In genomic region chr2:234492687-234493086, GRCh38 we compare ENCODE assay signal across 10 cellular contexts. TPM values are rescaled to one million over a fixed set of nuclear protein-coding genes. Genes with fewer than 3 reads are reported as not detected.
DNase-seq lines count a peak whose midpoint lies in the region; ATAC-seq and TF ChIP-seq lines count a peak whose summit lies in the region.
"Had no signal": no experiment of that assay in that cellular context is flagged by ENCODE, and none has a peak within 500 bp of the region (broad histone marks: within the 10 kb centered on the region; RNA-seq: fewer than 3 reads in every experiment).

No MANE protein-coding gene starts in this region.

- peak; percentile 41 for DNase-seq in activated CD4-positive, alpha-beta T cell treated with anti-CD3 and anti-CD28 coated beads for 36 hours
- no peak for DNase-seq in activated CD4-positive, alpha-beta T cell treated with anti-CD3 and anti-CD28 coated beads, Interleukin-2, amount 50 U/mL, for 1 hour
- DNase-seq in activated T-helper 1 cell treated with anti-CD3 and anti-CD28 coated beads, Interleukin-12 subunit alpha, Interleukin-12 subunit beta, Interleukin-2, Interleukin-4 antibody, amounts not matched to agents 30 ng/mL and 10 ng/mL and 1 ng/mL, durations not matched to agents 14 hours and 24 hours and 36 hours (ENCODE audit: low spot score), result no peak
- no peak for DNase-seq in foreskin keratinocyte
- DNase-seq in NCI-H2107 treated with DMSO at 0.1 percent for 48 hours (lab: John Stamatoyannopoulos, UW; ENCODE audit: unreplicated experiment), result no peak
- DNase-seq in UCSD-AML1 (lab: John Stamatoyannopoulos, UW; ENCODE audit: unreplicated experiment), result no peak
- DNase-seq: activated gamma-delta T cell, KBM-7 had no signal

- peak overlapping the region; percentile 98 for H3K27ac Mint-ChIP-seq in activated CD4-positive, alpha-beta T cell treated with anti-CD3 and anti-CD28 coated beads for 36 hours
- H3K27ac Mint-ChIP-seq in activated T-helper 1 cell treated with anti-CD3 and anti-CD28 coated beads, Interleukin-12 subunit alpha, Interleukin-12 subunit beta, Interleukin-2, Interleukin-4 antibody, amounts not matched to agents 30 ng/mL and 10 ng/mL and 1 ng/mL, durations not matched to agents 14 hours and 24 hours and 36 hours, result peak overlapping the region; percentile 95
- no peak overlapping the region for H3K27ac Mint-ChIP-seq in stimulated activated memory B cell treated with anti-CD40 and anti-IgM and Interleukin-4, amounts not matched to agents 10 μg/mL and 1 μg/mL and 100 μg/mL, for 72 hours

- peaks cover 50% of the 10 kb centered on the region for H3K4me1 Mint-ChIP-seq in activated CD4-positive, alpha-beta T cell treated with anti-CD3 and anti-CD28 coated beads for 36 hours
- H3K4me1 Mint-ChIP-seq in activated T-helper 1 cell treated with anti-CD3 and anti-CD28 coated beads, Interleukin-12 subunit alpha, Interleukin-12 subunit beta, Interleukin-2, Interleukin-4 antibody, amounts not matched to agents 30 ng/mL and 10 ng/mL and 1 ng/mL, durations not matched to agents 14 hours and 24 hours and 36 hours (ENCODE audit: low read depth), result peaks cover 55% of the 10 kb centered on the region
- H3K4me1 Mint-ChIP-seq in stimulated activated memory B cell treated with anti-CD40 and anti-IgM and Interleukin-4, amounts not matched to agents 10 μg/mL and 1 μg/mL and 100 μg/mL, for 72 hours, result peaks cover 79% of the 10 kb centered on the region

- H3K9me3 Mint-ChIP-seq in activated CD4-positive, alpha-beta T cell treated with anti-CD3 and anti-CD28 coated beads for 36 hours (ENCODE audit: low read depth), result no peaks in the 10 kb centered on the region
- H3K9me3 Mint-ChIP-seq in activated T-helper 1 cell treated with anti-CD3 and anti-CD28 coated beads, Interleukin-12 subunit alpha, Interleukin-12 subunit beta, Interleukin-2, Interleukin-4 antibody, amounts not matched to agents 30 ng/mL and 10 ng/mL and 1 ng/mL, durations not matched to agents 14 hours and 24 hours and 36 hours, result no peaks in the 10 kb centered on the region
- H3K9me3 Mint-ChIP-seq in stimulated activated memory B cell treated with anti-CD40 and anti-IgM and Interleukin-4, amounts not matched to agents 10 μg/mL and 1 μg/mL and 100 μg/mL, for 72 hours, result no peaks in the 10 kb centered on the region

- POLR2A ChIA-PET in activated CD4-positive, alpha-beta T cell treated with anti-CD3 and anti-CD28 coated beads for 36 hours (lab: Charles Lee), result no interaction called here

- ATAC-seq in activated CD4-positive, alpha-beta T cell treated with anti-CD3 and anti-CD28 coated beads for 36 hours, result no peak
- ATAC-seq in foreskin keratinocyte, result no peak
- ATAC-seq in stimulated activated memory B cell treated with anti-CD40 and anti-IgM and Interleukin-4, amounts not matched to agents 10 μg/mL and 1 μg/mL and 100 μg/mL, for 72 hours, result no peak
- ATAC-seq in HG02973 (IDR thresholded peaks at IDR 0.05; ENCODE audit: unreplicated experiment), result no peak

- peak overlapping the region; percentile 71 for H3K27ac ChIP-seq in foreskin keratinocyte

- CTCF ChIA-PET in activated CD4-positive, alpha-beta T cell treated with anti-CD3 and anti-CD28 coated beads for 36 hours (lab: Charles Lee), result interaction anchor here (0.6 to 1.2 kb wide), 6 partner anchors 8 to 235 kb away, joined by 3 to 5 read pairs (median 4); no protein-coding TSS in a partner anchor

- no peak for TF ChIP-seq CTCF in foreskin keratinocyte (conservative IDR thresholded peaks at IDR 0.05)

- H3K4me3 Mint-ChIP-seq in activated CD4-positive, alpha-beta T cell treated with anti-CD3 and anti-CD28 coated beads for 36 hours, result peak overlapping the region; percentile 96
- H3K4me3 Mint-ChIP-seq in activated T-helper 1 cell treated with anti-CD3 and anti-CD28 coated beads, Interleukin-12 subunit alpha, Interleukin-12 subunit beta, Interleukin-2, Interleukin-4 antibody, amounts not matched to agents 30 ng/mL and 10 ng/mL and 1 ng/mL, durations not matched to agents 14 hours and 24 hours and 36 hours, result peak overlapping the region; percentile 93
- peak overlapping the region; percentile 22 for H3K4me3 Mint-ChIP-seq in stimulated activated memory B cell treated with anti-CD40 and anti-IgM and Interleukin-4, amounts not matched to agents 10 μg/mL and 1 μg/mL and 100 μg/mL, for 72 hours

- peaks cover 10% of the 10 kb centered on the region for H3K4me1 ChIP-seq in foreskin keratinocyte

- intact Hi-C loops in activated CD4-positive, alpha-beta T cell treated with anti-CD3 and anti-CD28 coated beads for 36 hours (cut with DNase I, micrococcal nuclease), result loop anchor here in 1 of 2 experiments (2.0 kb wide), 1 partner anchor 38 kb away; no protein-coding TSS in a partner anchor
- intact Hi-C loops in activated T-helper 1 cell treated with anti-CD3 and anti-CD28 coated beads, Interleukin-12 subunit alpha, Interleukin-12 subunit beta, Interleukin-2, Interleukin-4 antibody, amounts not matched to agents 30 ng/mL and 10 ng/mL and 1 ng/mL, durations not matched to agents 14 hours and 24 hours and 36 hours (cut with micrococcal nuclease), result loop anchor here (1.0 to 2.0 kb wide), 2 partner anchors 124 to 183 kb away; no protein-coding TSS in a partner anchor

- no peaks in the 10 kb centered on the region for H3K27me3 Mint-ChIP-seq in activated CD4-positive, alpha-beta T cell treated with anti-CD3 and anti-CD28 coated beads for 36 hours
- no peaks in the 10 kb centered on the region for H3K27me3 Mint-ChIP-seq in activated T-helper 1 cell treated with anti-CD3 and anti-CD28 coated beads, Interleukin-12 subunit alpha, Interleukin-12 subunit beta, Interleukin-2, Interleukin-4 antibody, amounts not matched to agents 30 ng/mL and 10 ng/mL and 1 ng/mL, durations not matched to agents 14 hours and 24 hours and 36 hours (ENCODE audit: insufficient read depth)
- no peaks in the 10 kb centered on the region for H3K27me3 Mint-ChIP-seq in stimulated activated memory B cell treated with anti-CD40 and anti-IgM and Interleukin-4, amounts not matched to agents 10 μg/mL and 1 μg/mL and 100 μg/mL, for 72 hours

- H3K36me3 Mint-ChIP-seq in activated CD4-positive, alpha-beta T cell treated with anti-CD3 and anti-CD28 coated beads for 36 hours (ENCODE audit: low read depth), result peaks cover 28% of the 10 kb centered on the region
- H3K36me3 Mint-ChIP-seq in activated T-helper 1 cell treated with anti-CD3 and anti-CD28 coated beads, Interleukin-12 subunit alpha, Interleukin-12 subunit beta, Interleukin-2, Interleukin-4 antibody, amounts not matched to agents 30 ng/mL and 10 ng/mL and 1 ng/mL, durations not matched to agents 14 hours and 24 hours and 36 hours (ENCODE audit: low read depth), result peaks cover 31% of the 10 kb centered on the region
- H3K36me3 Mint-ChIP-seq in stimulated activated memory B cell treated with anti-CD40 and anti-IgM and Interleukin-4, amounts not matched to agents 10 μg/mL and 1 μg/mL and 100 μg/mL, for 72 hours, result no peaks in the 10 kb centered on the region

- H3K27me3 ChIP-seq in foreskin keratinocyte, result no peaks in the 10 kb centered on the region

RNA-seq across cellular contexts. Expression of gene ARL4C, which starts 4.2 kb away (rescaled TPM):
- total RNA-seq in activated CD4-positive, alpha-beta T cell treated with anti-CD3 and anti-CD28 coated beads for 36 hours, result 10 to 100 TPM; 27.2 to 32.8 TPM
- 66.3 and 68.5 TPM in 2 replicates for total RNA-seq in activated T-helper 1 cell treated with anti-CD3 and anti-CD28 coated beads, Interleukin-12 subunit alpha, Interleukin-12 subunit beta, Interleukin-2, Interleukin-4 antibody, amounts not matched to agents 30 ng/mL and 10 ng/mL and 1 ng/mL, durations not matched to agents 14 hours and 24 hours and 36 hours
- 139 and 150 TPM in 2 replicates for total RNA-seq in foreskin keratinocyte
- polyA plus RNA-seq in foreskin keratinocyte, result 105 and 111 TPM in 2 replicates

Comparison
In these comparisons a context has a peak if more than half of its experiments do, and no peak if none do; other contexts are left out.
1. H3K4me3 Mint-ChIP-seq: peak in every context shown above with its lines; median percentile 96 in activated CD4-positive, alpha-beta T cell treated with anti-CD3 and anti-CD28 coated beads for 36 hours; 93 in activated T-helper 1 cell treated with anti-CD3 and anti-CD28 coated beads, Interleukin-12 subunit alpha, Interleukin-12 subunit beta, Interleukin-2, Interleukin-4 antibody, amounts not matched to agents 30 ng/mL and 10 ng/mL and 1 ng/mL, durations not matched to agents 14 hours and 24 hours and 36 hours; 22 in stimulated activated memory B cell treated with anti-CD40 and anti-IgM and Interleukin-4, amounts not matched to agents 10 μg/mL and 1 μg/mL and 100 μg/mL, for 72 hours.